1 cellular context compared by ENCODE assay signal in the genomic region with DNA sequence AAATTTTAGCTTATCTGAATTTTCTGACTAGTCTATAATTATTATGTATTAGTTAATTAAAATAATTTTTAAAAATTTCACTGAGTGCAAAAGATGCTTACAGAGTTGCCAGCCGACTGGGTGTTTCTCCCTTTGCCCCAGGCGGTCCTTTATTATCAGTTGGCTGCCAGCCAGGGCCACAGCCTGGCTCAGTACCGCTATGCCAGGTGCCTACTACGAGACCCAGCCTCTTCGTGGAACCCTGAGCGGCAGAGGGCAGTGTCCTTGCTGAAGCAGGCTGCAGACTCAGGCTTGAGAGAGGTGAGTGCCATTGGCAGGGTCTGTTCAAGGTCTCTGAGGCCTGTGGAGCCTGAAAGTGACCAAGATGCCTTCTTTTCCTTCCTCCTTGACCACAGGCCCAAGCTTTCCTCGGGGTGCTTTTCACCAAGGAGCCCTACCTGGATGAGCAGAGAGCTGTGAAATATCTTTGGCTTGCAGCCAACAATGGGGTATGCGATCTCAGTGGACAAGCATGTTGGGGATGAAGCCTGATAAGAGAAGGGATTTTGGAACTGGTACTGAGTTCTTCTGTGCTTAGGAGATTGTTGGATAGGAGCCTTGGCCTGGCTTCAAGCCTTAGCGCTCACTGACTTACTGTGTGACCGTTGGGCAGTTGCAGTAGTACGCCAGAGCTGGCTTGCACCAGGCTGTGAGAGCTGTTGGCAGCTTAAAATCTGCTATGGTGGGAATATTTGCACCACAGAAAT.
TF ChIP-seq lines count a peak whose summit lies in the region.

No MANE protein-coding gene starts in this region.

TF ChIP-seq in HEK293, 187 proteins besides CTCF, POLR2A, EP300 and RAD21 (continued from another document):
- TF ChIP-seq, protein P1, sequence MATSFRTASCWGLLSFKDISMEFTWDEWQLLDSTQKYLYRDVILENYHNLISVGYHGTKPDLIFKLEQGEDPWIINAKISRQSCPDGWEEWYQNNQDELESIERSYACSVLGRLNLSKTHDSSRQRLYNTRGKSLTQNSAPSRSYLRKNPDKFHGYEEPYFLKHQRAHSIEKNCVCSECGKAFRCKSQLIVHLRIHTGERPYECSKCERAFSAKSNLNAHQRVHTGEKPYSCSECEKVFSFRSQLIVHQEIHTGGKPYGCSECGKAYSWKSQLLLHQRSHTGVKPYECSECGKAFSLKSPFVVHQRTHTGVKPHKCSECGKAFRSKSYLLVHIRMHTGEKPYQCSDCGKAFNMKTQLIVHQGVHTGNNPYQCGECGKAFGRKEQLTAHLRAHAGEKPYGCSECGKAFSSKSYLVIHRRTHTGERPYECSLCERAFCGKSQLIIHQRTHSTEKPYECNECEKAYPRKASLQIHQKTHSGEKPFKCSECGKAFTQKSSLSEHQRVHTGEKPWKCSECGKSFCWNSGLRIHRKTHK (tag by site-specific recombination; IDR thresholded peaks at IDR 0.05), result no peak
- TF ChIP-seq ZNF112 (tag by site-specific recombination; IDR thresholded peaks at IDR 0.05), result 0 out of 2 replicates have a peak, but pooled peaks have one; percentile 20
